In the genomic region with DNA sequence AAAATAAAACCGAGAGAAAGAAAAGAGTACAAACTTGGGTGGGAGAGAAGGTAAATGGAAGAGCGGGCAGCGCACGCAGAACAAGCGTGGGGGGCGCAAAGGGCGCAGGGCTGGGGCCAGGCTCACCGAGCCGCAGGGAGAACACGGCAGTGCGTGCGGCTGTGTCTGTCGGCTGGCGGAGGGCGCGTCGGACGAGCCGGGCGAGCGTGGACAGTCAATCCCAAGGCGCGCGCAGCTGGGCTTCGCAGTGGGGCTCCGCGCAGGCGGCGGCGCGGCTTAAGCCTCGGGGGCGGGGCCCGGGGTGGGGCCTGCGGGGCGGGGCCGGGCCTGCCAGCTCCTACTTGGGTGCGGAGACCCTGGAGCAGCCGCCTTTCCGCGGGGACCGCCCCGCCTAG, we compare ENCODE assay signal across 8 cellular contexts. TPM values are rescaled to one million over a fixed set of nuclear protein-coding genes. Genes with fewer than 3 reads are reported as not detected.
DNase-seq lines count a peak whose midpoint lies in the region; ATAC-seq and TF ChIP-seq lines count a peak whose summit lies in the region.

A gene with protein sequence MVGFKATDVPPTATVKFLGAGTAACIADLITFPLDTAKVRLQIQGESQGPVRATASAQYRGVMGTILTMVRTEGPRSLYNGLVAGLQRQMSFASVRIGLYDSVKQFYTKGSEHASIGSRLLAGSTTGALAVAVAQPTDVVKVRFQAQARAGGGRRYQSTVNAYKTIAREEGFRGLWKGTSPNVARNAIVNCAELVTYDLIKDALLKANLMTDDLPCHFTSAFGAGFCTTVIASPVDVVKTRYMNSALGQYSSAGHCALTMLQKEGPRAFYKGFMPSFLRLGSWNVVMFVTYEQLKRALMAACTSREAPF (minus strand): TSS at position 249 of the 395 bp plus-strand sequence. CDS start 4,465 bp downstream, outside the sequence.

- DNase-seq in DMS 273 (lab: John Stamatoyannopoulos, UW; ENCODE audit: unreplicated experiment): peak; percentile 94
- peak; percentile 92 for DNase-seq in RKO (ENCODE audit: low spot score)
- DNase-seq in activated T-helper 1 cell treated with Interleukin-2 at 50 U/mL for 16 hours (ENCODE audit: low read depth): peak; percentile 75
- no peak for DNase-seq in fibroblast of mammary gland (ENCODE audit: low read depth)
- peak; percentile 79 for DNase-seq in natural killer cell
- peak; percentile 74 to 92 (median 84) for DNase-seq in stimulated activated naive CD4-positive, alpha-beta T cell (lab: John Stamatoyannopoulos, UW)

- TF ChIP-seq EP300 in Ishikawa (IDR thresholded peaks at IDR 0.05; ENCODE audit: borderline replicate concordance): no peak; the same call in 1 of the 2 replicates

- no peaks in the 10 kb centered on the region for H3K27me3 Mint-ChIP-seq in natural killer cell (ENCODE audit: low read depth in 2 of 2)

- ATAC-seq in GM21528 (IDR thresholded peaks at IDR 0.05; ENCODE audit: low FRiP score, unreplicated experiment): peak; percentile 49
- peak; percentile 64 to 85 (median 75) for ATAC-seq in natural killer cell

- H3K9me3 Mint-ChIP-seq in natural killer cell: no peaks in the 10 kb centered on the region

- H3K27ac Mint-ChIP-seq in natural killer cell: peak within 1 kb of the TSS; percentile 97 to 99

- TF ChIP-seq RAD21 in Ishikawa (IDR thresholded peaks at IDR 0.05; ENCODE audit: low read depth): no peak

- TF ChIP-seq CTCF in fibroblast of mammary gland (conservative IDR thresholded peaks at IDR 0.05; ENCODE audit: control insufficient read depth, insufficient read depth, low read depth, low read length): no peak
- TF ChIP-seq CTCF in natural killer cell (IDR thresholded peaks at IDR 0.05): no peak

- peak within 1 kb of the TSS; percentile 65 for H3K4me3 ChIP-seq in fibroblast of mammary gland (ENCODE audit: control insufficient read depth, low read depth, low read length)

- peak within 1 kb of the TSS; percentile 100 for H3K4me3 Mint-ChIP-seq in natural killer cell

- H3K36me3 Mint-ChIP-seq in natural killer cell: no peaks in the 10 kb centered on the region

- intact Hi-C loops in natural killer cell (cut with micrococcal nuclease): loop anchor here (5.0 kb wide), 2 partner anchors 40 to 190 kb away; a partner anchor contains a TSS

- peaks cover 58 to 64% of the 10 kb centered on the region in 2 donors for H3K4me1 Mint-ChIP-seq in natural killer cell

TF ChIP-seq in Ishikawa, 13 proteins besides CTCF, POLR2A, EP300 and RAD21:
- peak; percentile 30; the same call in 1 of the 2 replicates for TF ChIP-seq TAF1 (IDR thresholded peaks at IDR 0.05; ENCODE audit: low read depth)
- TF ChIP-seq YY1 (IDR thresholded peaks at IDR 0.05; ENCODE audit: low read depth): no peak

RNA-seq across cellular contexts. Expression of the gene that starts here (rescaled TPM):
- total RNA-seq in natural killer cell: 100 to 1,000 TPM; 463 to 946 (median 562) TPM
